20 cellular contexts compared by ENCODE assay signal in the genomic region with DNA sequence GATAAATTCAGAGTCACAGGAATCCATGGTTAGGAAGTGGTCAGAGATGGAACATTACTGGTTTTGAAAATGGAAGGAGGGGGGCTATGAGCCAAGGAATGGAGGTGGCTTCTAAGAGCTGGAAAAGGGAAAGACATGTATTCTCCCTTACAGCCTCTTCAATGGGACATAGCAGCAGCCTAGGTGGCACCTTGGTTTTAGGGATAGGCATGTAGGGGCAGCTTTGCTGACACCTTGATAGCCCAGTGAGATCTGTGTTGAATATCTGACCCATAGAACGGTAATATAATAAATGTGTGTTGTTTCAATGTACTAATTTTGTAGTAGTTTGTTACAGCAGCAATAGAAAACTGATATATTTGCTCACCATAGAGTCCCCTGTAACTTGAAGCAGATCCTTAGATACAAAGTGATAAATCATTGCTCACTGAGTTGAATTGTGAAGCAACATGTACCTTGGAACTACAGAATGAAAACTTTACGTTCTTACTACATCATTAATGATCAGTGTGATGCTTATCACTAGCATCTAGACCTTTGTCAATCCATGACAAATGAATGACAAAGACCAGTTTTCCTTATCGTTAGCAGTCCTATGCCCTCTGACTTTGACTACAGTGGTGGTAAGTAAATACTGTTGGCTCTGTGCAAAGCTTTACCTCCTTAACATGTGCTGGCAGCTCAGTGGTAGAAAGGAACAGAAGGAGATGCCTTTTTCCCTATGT. TPM values are rescaled to one million over a fixed set of nuclear protein-coding genes. Genes with fewer than 3 reads are reported as not detected.
A peak's percentile ranks its signal among the peaks of the same experiment; 100 is the strongest.
DNase-seq lines count a peak whose midpoint lies in the region; ATAC-seq, FAIRE-seq and TF ChIP-seq lines count a peak whose summit lies in the region.
"Had no signal": no experiment of that assay in that cellular context is flagged by ENCODE, and none has a peak within 500 bp of the region (broad histone marks: within the 10 kb centered on the region; RNA-seq: fewer than 3 reads in every experiment).

No MANE protein-coding gene starts in this region.

- H3K4me3 ChIP-seq in RWPE2 (ENCODE audit: severe bottlenecking) (no peak overlapping the region), fibroblast of villous mesenchyme (ENCODE audit: low read depth, low read length) (no peak overlapping the region), HepG2 (replicated peaks in 1 of 3; ENCODE audit: insufficient read depth in 1 of 3, low read depth in 2 of 3, low read length in 3 of 3) (no peak overlapping the region), skin epidermis (no peak overlapping the region)

- no peak overlapping the region for H3K4me3 Mint-ChIP-seq in T-helper 2 cell treated with Interferon-gamma antibody and Interleukin-4, amounts not matched to agents 5 μg/mL and 100 μg/mL, for 36 hours
- H3K4me3 Mint-ChIP-seq: CD4-positive, CD25-positive, alpha-beta regulatory T cell; CD8-positive, alpha-beta memory T cell; H9 had no signal

- 0 out of 3 replicates have a peak, but pooled peaks have one; percentile 19 for ATAC-seq in RWPE2 (ENCODE audit: low read depth)
- ATAC-seq in HepG2: peak; percentile 54; the same call in 2 of the 3 replicates
- no peak for ATAC-seq in GM21381 (IDR thresholded peaks at IDR 0.05; ENCODE audit: unreplicated experiment)

- CTCF ChIA-PET in HepG2 (lab: Yijun Ruan, JAX; ENCODE audit: low intra/inter-chr PET ratio, low total read pairs): no interaction called here

- no peaks in the 10 kb centered on the region for H3K4me1 Mint-ChIP-seq in T-helper 2 cell treated with Interferon-gamma antibody and Interleukin-4, amounts not matched to agents 5 μg/mL and 100 μg/mL, for 36 hours (ENCODE audit: low read depth)
- H3K4me1 Mint-ChIP-seq: CD4-positive, CD25-positive, alpha-beta regulatory T cell; CD8-positive, alpha-beta memory T cell; H9 had no signal

- H4K20me1 ChIP-seq in HepG2 (ENCODE audit: insufficient read depth, low read length): no peaks in the 10 kb centered on the region

- no peak for FAIRE-seq in HepG2 (lab: Jason Lieb, UNC)
- FAIRE-seq: A204.1, D721Med, G401.6, GM12891, H1 had no signal

- in situ Hi-C loops in HepG2 (cut with HindIII; ENCODE audit: extremely low pct_ligation_motif_present, low pct_unique_long_range_greater_than_20kb): no loop called here

- no peaks in the 10 kb centered on the region for H3K79me2 ChIP-seq in HepG2 (ENCODE audit: insufficient read depth, low read length)

- no peak for TF ChIP-seq EP300 in HepG2 (IDR thresholded peaks at IDR 0.05; ENCODE audit: low read depth in 2 of 2, low read length in 2 of 2)
- no peak for TF ChIP-seq EP300 in HepG2 (CRISPR knock-in tag; IDR thresholded peaks at IDR 0.05; ENCODE audit: borderline replicate concordance)

- TF ChIP-seq CTCF in RWPE2 (IDR thresholded peaks at IDR 0.05; ENCODE audit: poor library complexity, severe bottlenecking): no peak
- no peak for TF ChIP-seq CTCF in fibroblast of villous mesenchyme (IDR thresholded peaks at IDR 0.05; ENCODE audit: insufficient read depth, low read depth, low read length)
- TF ChIP-seq CTCF in HepG2 (CRISPR knock-in tag; IDR thresholded peaks at IDR 0.05): no peak

- H3K27me3 ChIP-seq in RWPE2 (ENCODE audit: insufficient read depth, poor library complexity, severe bottlenecking) (no peaks in the 10 kb centered on the region), HepG2 (ENCODE audit: control insufficient read depth in 1 of 2, insufficient read depth in 2 of 2, low read length in 2 of 2) (no peaks in the 10 kb centered on the region)
- H3K27me3 ChIP-seq: BE2C had no signal

- H3K9me3 ChIP-seq in RWPE2 (ENCODE audit: severe bottlenecking) (no peaks in the 10 kb centered on the region), HepG2 (ENCODE audit: low read length) (no peaks in the 10 kb centered on the region)
- H3K9me3 ChIP-seq: BE2C, Caco-2 had no signal

- BruUV-seq in HepG2 (replicated peaks; lab: Mats Ljungman, UMichigan): no TSS peak

- H3K27ac Mint-ChIP-seq in T-helper 2 cell treated with Interferon-gamma antibody and Interleukin-4, amounts not matched to agents 5 μg/mL and 100 μg/mL, for 36 hours: no peak overlapping the region
- H3K27ac Mint-ChIP-seq: CD4-positive, CD25-positive, alpha-beta regulatory T cell; CD8-positive, alpha-beta memory T cell; H9 had no signal

- 28% methylated on average over 3 of the region's 3 CpGs for WGBS in HepG2 (ENCODE audit: low lambda C conversion rate)

- H3K27ac ChIP-seq in RWPE2 (ENCODE audit: poor library complexity, severe bottlenecking) (no peak overlapping the region), HepG2 (ENCODE audit: extremely low read length, insufficient read depth, low read length) (no peak overlapping the region), skin epidermis (peak overlapping the region in 11 of 21 experiments; percentile 1 to 60 (median 39))

- POLR2A ChIA-PET in HepG2 (lab: Yijun Ruan, JAX): no interaction called here

- no peak for TF ChIP-seq RAD21 in HepG2 (CRISPR knock-in tag; IDR thresholded peaks at IDR 0.05)

- no peak overlapping the region for H2AFZ ChIP-seq in HepG2 (ENCODE audit: low read length)

- DNase-seq in RWPE2 (ENCODE audit: low spot score) (no peak), fibroblast of villous mesenchyme (ENCODE audit: low read depth) (peak; percentile 23), HepG2 (ENCODE audit: low spot score) (peak; percentile 16), KG1 (lab: John Stamatoyannopoulos, UW) (no peak)
- DNase-seq in T-helper 2 cell treated with Interferon-gamma antibody and Interleukin-4, amounts not matched to agents 5 μg/mL and 100 μg/mL, for 36 hours (ENCODE audit: low spot score): no peak
- no peak for DNase-seq in activated CD4-positive, CD25-positive, alpha-beta regulatory T cell treated with anti-CD3 and anti-CD28 coated beads, Interleukin-2, amount 50 U/mL, for 72 hours
- DNase-seq: ACHN; BE2C; C1 segment of cervical spinal cord; Caco-2; CD4-positive, CD25-positive, alpha-beta regulatory T cell; CD8-positive, alpha-beta memory T cell; H9 had no signal

- no peak overlapping the region for H3K9ac ChIP-seq in HepG2 (ENCODE audit: insufficient read depth, low read depth, low read length)

- H3K4me2 ChIP-seq in HepG2 (ENCODE audit: low read depth, low read length): no peak overlapping the region

- no peak for TF ChIP-seq POLR2A in HepG2 (IDR thresholded peaks at IDR 0.05; ENCODE audit: insufficient read depth in 1 of 2, low read depth in 2 of 2, low read length in 2 of 2)

- no peaks in the 10 kb centered on the region for H3K36me3 Mint-ChIP-seq in T-helper 2 cell treated with Interferon-gamma antibody and Interleukin-4, amounts not matched to agents 5 μg/mL and 100 μg/mL, for 36 hours (ENCODE audit: low read depth)
- H3K36me3 Mint-ChIP-seq: CD4-positive, CD25-positive, alpha-beta regulatory T cell; CD8-positive, alpha-beta memory T cell had no signal

- H3K27me3 Mint-ChIP-seq in T-helper 2 cell treated with Interferon-gamma antibody and Interleukin-4, amounts not matched to agents 5 μg/mL and 100 μg/mL, for 36 hours (ENCODE audit: low read depth): peaks cover 12% of the 10 kb centered on the region

- peaks cover 16% of the 10 kb centered on the region for H3K4me1 ChIP-seq in RWPE2 (ENCODE audit: insufficient read depth, poor library complexity, severe bottlenecking)
- H3K4me1 ChIP-seq in HepG2 (ENCODE audit: insufficient read depth, low read length): peaks cover 16% of the 10 kb centered on the region
- H3K4me1 ChIP-seq: BE2C had no signal

- intact Hi-C loops in HepG2 (cut with micrococcal nuclease; ENCODE audit: unreplicated experiment): no loop called here

- H3K36me3 ChIP-seq in RWPE2 (ENCODE audit: low read depth) (no peaks in the 10 kb centered on the region), HepG2 (replicated peaks in 1 of 2; ENCODE audit: control insufficient read depth in 1 of 2, insufficient read depth in 2 of 2, low read length in 2 of 2) (no peaks in the 10 kb centered on the region)
- H3K36me3 ChIP-seq: BE2C had no signal

- no peaks in the 10 kb centered on the region for H3K9me3 Mint-ChIP-seq in T-helper 2 cell treated with Interferon-gamma antibody and Interleukin-4, amounts not matched to agents 5 μg/mL and 100 μg/mL, for 36 hours
- H3K9me3 Mint-ChIP-seq: CD8-positive, alpha-beta memory T cell; H9 had no signal

RNA-seq across cellular contexts. Expression of gene TMEM45A, which starts 53.8 kb away (rescaled TPM):
- 31.2 and 53.1 TPM in 2 replicates for total RNA-seq in fibroblast of villous mesenchyme
- 11.7 and 14.8 TPM in 2 replicates for total RNA-seq in HepG2 (2016; rRNA removed; fragmentation: Illumina TruSeq; extraction: Trizol)
- total RNA-seq in HepG2 (2016; cell fraction: cytosol; rRNA removed; fragmentation: Illumina TruSeq; extraction: Trizol; ENCODE audit: low read depth): 12.3 and 13.1 TPM in 2 replicates
- total RNA-seq in HepG2 (2016; cell fraction: insoluble cytoplasmic fraction; rRNA removed; fragmentation: Illumina TruSeq; extraction: Trizol): 14.9 and 15.7 TPM in 2 replicates
- total RNA-seq in HepG2 (2016; cell fraction: membrane; rRNA removed; fragmentation: Illumina TruSeq; extraction: Trizol): 15.8 and 19.0 TPM in 2 replicates
- total RNA-seq in HepG2 (2016; cell fraction: nucleus; rRNA removed; fragmentation: Illumina TruSeq; extraction: Trizol): 10.6 and 12.1 TPM in 2 replicates
- 22.7 and 38.5 TPM in 2 replicates for polyA plus RNA-seq in HepG2 (2011; rRNA removed)
- polyA plus RNA-seq in HepG2 (2011; cell fraction: cytosol; rRNA removed): 20.6 and 27.2 TPM in 2 replicates
- 5.3 and 7.0 TPM in 2 replicates for polyA plus RNA-seq in HepG2 (2011; cell fraction: nucleus; rRNA removed)
- 18.8 and 51.5 TPM in 2 replicates for polyA plus RNA-seq in HepG2 (2012)
- polyA plus RNA-seq in HepG2 (2016; cell fraction: cytosol; fragmentation: Illumina TruSeq; extraction: Trizol; ENCODE audit: low read depth): 12.8 and 17.6 TPM in 2 replicates
- 11.9 and 14.7 TPM in 2 replicates for polyA plus RNA-seq in HepG2 (2016; cell fraction: insoluble cytoplasmic fraction; fragmentation: Illumina TruSeq; extraction: Trizol; ENCODE audit: low read depth)
- polyA plus RNA-seq in HepG2 (2016; cell fraction: membrane; fragmentation: Illumina TruSeq; extraction: Trizol; ENCODE audit: low read depth): 13.4 and 20.3 TPM in 2 replicates
- polyA plus RNA-seq in HepG2 (2016; cell fraction: nucleus; fragmentation: Illumina TruSeq; extraction: Trizol; ENCODE audit: insufficient read depth, low read depth): 11.9 and 14.7 TPM in 2 replicates
- polyA minus RNA-seq in HepG2 (2011; rRNA and poly(A)+ RNA removed; ENCODE audit: low replicate concordance): 10.5 and 24.5 TPM in 2 replicates
- polyA minus RNA-seq in HepG2 (2011; cell fraction: cytosol; rRNA and poly(A)+ RNA removed): 9.0 and 12.6 TPM in 2 replicates
- polyA minus RNA-seq in HepG2 (2011; cell fraction: nucleus; rRNA and poly(A)+ RNA removed): 9.8 and 13.3 TPM in 2 replicates
- polyA plus RNA-seq: CD4-positive, CD25-positive, alpha-beta regulatory T cell; CD8-positive, alpha-beta memory T cell had no signal

Comparison
In these comparisons a context has a peak if more than half of its experiments do, and no peak if none do; other contexts are left out.
1. DNase-seq: peak in fibroblast of villous mesenchyme (single experiment) and HepG2 (single experiment); none in RWPE2 (single experiment), T-helper 2 cell treated with Interferon-gamma antibody and Interleukin-4, amounts not matched to agents 5 μg/mL and 100 μg/mL, for 36 hours (single experiment), KG1 (single experiment) and activated CD4-positive, CD25-positive, alpha-beta regulatory T cell treated with anti-CD3 and anti-CD28 coated beads, Interleukin-2, amount 50 U/mL, for 72 hours (single experiment).
2. H3K27ac ChIP-seq: peak in skin epidermis (11 of 21); none in RWPE2 (single experiment) and HepG2 (single experiment).